ENCODE assay signal across 8 cellular contexts in genomic region chr5:159208508-159209437, GRCh38. TPM values are rescaled to one million over a fixed set of nuclear protein-coding genes. Genes with fewer than 3 reads are reported as not detected.
DNase-seq lines count a peak whose midpoint lies in the region; ATAC-seq and TF ChIP-seq lines count a peak whose summit lies in the region.

No MANE protein-coding gene starts in this region.

- no peaks in the 10 kb centered on the region for H3K9me3 ChIP-seq in CD4-positive, alpha-beta memory T cell (ENCODE audit: control insufficient read depth in 1 of 2, low read length in 2 of 2)

- ATAC-seq in GM19395 (IDR thresholded peaks at IDR 0.05; ENCODE audit: unreplicated experiment) (peak; percentile 21), HG03520 (IDR thresholded peaks at IDR 0.05; ENCODE audit: unreplicated experiment) (peak; percentile 5)
- ATAC-seq in stimulated activated naive CD8-positive, alpha-beta T cell treated with anti-CD3 and anti-CD28 coated beads, Interleukin-15, Interleukin-2, amounts not matched to agents 100 U/mL and 50 U/mL, for 24 hours, result peak; percentile 10

- H3K27me3 ChIP-seq in CD4-positive, alpha-beta memory T cell (ENCODE audit: insufficient read depth, low read length), result no peaks in the 10 kb centered on the region

- CTCF ChIA-PET in CD4-positive, alpha-beta memory T cell (lab: Charles Lee; ENCODE audit: partially characterized antibody), result interaction anchor here (0.8 to 4.9 kb wide), 8 partner anchors 10 to 108 kb away, joined by 3 to 45 read pairs (median 6); no protein-coding TSS in a partner anchor

- peak overlapping the region; percentile 96 to 100 (median 98) for H3K27ac Mint-ChIP-seq in CD4-positive, alpha-beta memory T cell

- H3K36me3 ChIP-seq in CD4-positive, alpha-beta memory T cell (ENCODE audit: insufficient read depth, low read length), result no peaks in the 10 kb centered on the region

- intact Hi-C loops in CD4-positive, alpha-beta memory T cell (cut with micrococcal nuclease), result loop anchor here (1.0 to 5.0 kb wide), 7 partner anchors 10 to 1209 kb away; partner anchors contain the start of genes PWWP2A, SLU7 and UBLCP1

- TF ChIP-seq CTCF in WI38 (IDR thresholded peaks at IDR 0.05; ENCODE audit: low read depth, low read length), result no peak

- peak overlapping the region; percentile 87 for H3K27ac ChIP-seq in CD4-positive, alpha-beta memory T cell (ENCODE audit: low read depth, low read length)

- H3K36me3 Mint-ChIP-seq in CD4-positive, alpha-beta memory T cell, result peaks cover 0 to 23% of the 10 kb centered on the region in 2 donors

- H3K4me1 Mint-ChIP-seq in CD4-positive, alpha-beta memory T cell, result peaks cover 34 to 64% (median 45%) of the 10 kb centered on the region in 4 donors

- peaks cover 0 to 1% of the 10 kb centered on the region in 2 donors for H3K27me3 Mint-ChIP-seq in CD4-positive, alpha-beta memory T cell

- peaks cover 42% of the 10 kb centered on the region for H3K4me1 ChIP-seq in CD4-positive, alpha-beta memory T cell (ENCODE audit: insufficient read depth, low read length)

- peak overlapping the region; percentile 82 to 85 for H3K4me3 ChIP-seq in CD4-positive, alpha-beta memory T cell (ENCODE audit: low read length in 2 of 2)
- peak overlapping the region; percentile 79 for H3K4me3 ChIP-seq in WI38 (ENCODE audit: low read depth, low read length)

- peak in 2 of 5 donors; percentile 12 to 45 for DNase-seq in CD4-positive, alpha-beta memory T cell
- DNase-seq in effector CD8-positive, alpha-beta T cell (lab: John Stamatoyannopoulos, UW), result peak; percentile 25
- peak; percentile 29 to 40 for DNase-seq in lung microvascular endothelial cell (ENCODE audit: low read depth in 2 of 2)
- DNase-seq in stimulated activated naive CD8-positive, alpha-beta T cell treated with anti-CD3 and anti-CD28 coated beads, Interleukin-15, Interleukin-2, amounts not matched to agents 100 U/mL and 50 U/mL, for 24 hours, result peak; percentile 47
- DNase-seq in NCI-H1048 (lab: John Stamatoyannopoulos, UW), result no peak

- H3K4me3 Mint-ChIP-seq in CD4-positive, alpha-beta memory T cell, result peak overlapping the region; percentile 93 to 99 (median 96)

- POLR2A ChIA-PET in CD4-positive, alpha-beta memory T cell (lab: Charles Lee; ENCODE audit: partially characterized antibody), result interaction anchor here (0.8 to 3.7 kb wide), 16 partner anchors 11 to 1230 kb away, joined by 3 to 61 read pairs (median 8); partner anchors contain the start of genes PWWP2A, TTC1 and UBLCP1

- H3K9me3 Mint-ChIP-seq in CD4-positive, alpha-beta memory T cell, result no peaks in the 10 kb centered on the region

RNA-seq across cellular contexts. Expression of gene RNF145, which starts 0.6 kb away (rescaled TPM):
- 10 to 100 TPM; 62.4 to 67.8 TPM for total RNA-seq in CD4-positive, alpha-beta memory T cell
- 10 to 100 TPM; 13.1 to 16.9 TPM for polyA plus RNA-seq in CD4-positive, alpha-beta memory T cell
- 41.2 and 45.8 TPM in 2 replicates for total RNA-seq in lung microvascular endothelial cell

RNA-seq across cellular contexts. Expression of gene UBLCP1, which starts 54.3 kb away (rescaled TPM):
- total RNA-seq in CD4-positive, alpha-beta memory T cell, result 10 to 100 TPM; 31.6 to 33.4 TPM
- polyA plus RNA-seq in CD4-positive, alpha-beta memory T cell, result 10 to 100 TPM; 51.5 to 62.0 TPM
- total RNA-seq in lung microvascular endothelial cell, result 8.7 and 9.3 TPM in 2 replicates
